Comparison of ENCODE assay signal across 10 cellular contexts in the genomic region with DNA sequence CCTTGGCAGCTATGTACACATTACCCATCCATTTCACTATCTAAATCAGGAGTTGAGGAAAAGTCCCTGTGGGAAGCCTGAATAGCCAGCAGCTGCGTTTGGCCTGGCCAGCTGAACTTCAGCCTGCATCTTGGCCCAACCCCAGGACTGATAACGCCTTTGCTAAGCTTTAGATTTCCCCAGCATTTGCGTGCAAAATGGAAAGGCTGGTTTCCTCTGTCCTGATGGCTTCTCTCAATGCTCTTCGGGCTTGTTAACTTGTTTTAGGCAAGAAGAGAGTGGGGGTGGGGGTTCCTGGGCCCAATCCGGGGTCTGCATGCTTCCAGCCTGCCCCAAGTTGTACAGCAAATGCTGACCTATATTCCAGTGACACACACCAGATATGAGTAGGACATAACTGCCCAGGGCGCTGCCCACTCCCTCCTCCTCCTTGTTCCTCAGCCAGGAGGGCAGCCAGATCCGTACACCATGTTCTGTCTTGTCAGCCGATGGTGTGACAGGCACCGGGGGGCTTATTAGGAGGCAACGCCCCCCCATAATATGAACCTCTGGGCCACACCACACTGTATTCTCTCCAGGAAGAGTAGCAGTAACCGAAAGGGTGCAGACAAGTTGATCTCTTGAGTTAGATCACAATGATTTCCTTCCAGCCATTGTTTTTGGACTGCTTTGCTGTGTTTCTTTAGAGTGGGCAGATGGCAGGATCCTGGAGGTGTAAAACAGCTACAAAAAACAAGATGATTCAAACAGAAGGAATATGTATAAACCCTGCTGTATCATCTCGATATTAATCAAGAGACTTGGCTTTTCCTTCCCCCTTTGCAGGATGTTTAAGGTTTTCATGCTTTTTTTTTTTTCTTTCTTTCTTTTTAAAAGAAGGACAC.
DNase-seq lines count a peak whose midpoint lies in the region; ATAC-seq and TF ChIP-seq lines count a peak whose summit lies in the region.
"Had no signal": no experiment of that assay in that cellular context is flagged by ENCODE, and none has a peak within 500 bp of the region (broad histone marks: within the 10 kb centered on the region; RNA-seq: fewer than 3 reads in every experiment).

No MANE protein-coding gene starts in this region.

- no peak for TF ChIP-seq CTCF in Panc1 (IDR thresholded peaks at IDR 0.05)

- ATAC-seq in Panc1 = peak; percentile 89
- no peak for ATAC-seq in GM19328 (IDR thresholded peaks at IDR 0.05; ENCODE audit: unreplicated experiment)

- H2AFZ ChIP-seq in neuron (ENCODE audit: low read depth, low read length) = peak overlapping the region; percentile 5

- H3K27me3 ChIP-seq in Panc1 (ENCODE audit: control insufficient read depth, insufficient read depth, low read length) (no peaks in the 10 kb centered on the region; the same call in 1 of the 2 replicates), neuron (ENCODE audit: insufficient read depth, low read length) (no peaks in the 10 kb centered on the region)

- POLR2A ChIA-PET in Panc1 (lab: Charles Lee) = interaction anchor here (0.5 to 0.7 kb wide), 2 partner anchors 385 to 1058 kb away, joined by 3 to 11 read pairs; a partner anchor contains a TSS

- intact Hi-C loops in Panc1 (cut with micrococcal nuclease; ENCODE audit: unreplicated experiment) = no loop called here

- CTCF ChIA-PET in Panc1 (lab: Charles Lee) = no interaction called here

- no peaks in the 10 kb centered on the region for H3K9me3 ChIP-seq in Panc1 (ENCODE audit: control insufficient read depth, insufficient read depth, low read depth, low read length)
- no peaks in the 10 kb centered on the region for H3K9me3 ChIP-seq in neuron (ENCODE audit: low read length)

- peak overlapping the region; percentile 75 for H3K27ac ChIP-seq in Panc1 (ENCODE audit: low read length)

- no TSS peak for BruUV-seq in Panc1 (replicated peaks; lab: Mats Ljungman, UMichigan)

- in situ Hi-C loops in Panc1 (cut with HindIII; ENCODE audit: low pct_unique_long_range_greater_than_20kb, low sequenced_read_pairs) = no loop called here

- H3K36me3 ChIP-seq in Panc1 (ENCODE audit: control insufficient read depth, insufficient read depth, low read length) = no peaks in the 10 kb centered on the region
- H3K36me3 ChIP-seq in neuron (ENCODE audit: insufficient read depth, low read length) = no peaks in the 10 kb centered on the region

- H3K4me1 ChIP-seq in Panc1 (ENCODE audit: control insufficient read depth, insufficient read depth, low read length) (peaks cover 20% of the 10 kb centered on the region), neuron (ENCODE audit: insufficient read depth, low read length) (peaks cover 17% of the 10 kb centered on the region)

- peak; percentile 32 for DNase-seq in AG08396 (ENCODE audit: low spot score)
- no peak for DNase-seq in Panc1 (ENCODE audit: low read depth, low spot score)
- DNase-seq in fibroblast of peridontal ligament (ENCODE audit: extremely low read depth) = peak; percentile 42
- no peak for DNase-seq in NCI-H2171 (lab: John Stamatoyannopoulos, UW)
- no peak for DNase-seq in SW480 (ENCODE audit: low spot score)
- DNase-seq in NCI-H2107 treated with DMSO at 0.1 percent for 48 hours (lab: John Stamatoyannopoulos, UW; ENCODE audit: unreplicated experiment) = no peak
- DNase-seq: activated CD4-positive, alpha-beta memory T cell treated with anti-CD3 and anti-CD28 coated beads, Interleukin-2, amount 10 ng/mL, durations not matched to agents 7 days and 5 days; stimulated activated naive B cell treated with anti-CD40 and anti-IgM and Interleukin-4, amounts not matched to agents 10 μg/mL and 1 μg/mL and 100 μg/mL, for 72 hours had no signal

- H3K4me3 ChIP-seq in Panc1 (ENCODE audit: low read depth in 2 of 2, low read length in 2 of 2) (peak overlapping the region in 1 of 2 experiments; percentile 7; a peak in 2 of 4 replicates), neuron (ENCODE audit: low read length) (no peak overlapping the region)

Comparison
In these comparisons a context has a peak if more than half of its experiments do, and no peak if none do; other contexts are left out.
1. DNase-seq: peak in AG08396 (single experiment) and fibroblast of peridontal ligament (single experiment); none in Panc1 (single experiment), NCI-H2171 (single experiment), SW480 (single experiment) and NCI-H2107 treated with DMSO at 0.1 percent for 48 hours (single experiment).